In the genomic region with DNA sequence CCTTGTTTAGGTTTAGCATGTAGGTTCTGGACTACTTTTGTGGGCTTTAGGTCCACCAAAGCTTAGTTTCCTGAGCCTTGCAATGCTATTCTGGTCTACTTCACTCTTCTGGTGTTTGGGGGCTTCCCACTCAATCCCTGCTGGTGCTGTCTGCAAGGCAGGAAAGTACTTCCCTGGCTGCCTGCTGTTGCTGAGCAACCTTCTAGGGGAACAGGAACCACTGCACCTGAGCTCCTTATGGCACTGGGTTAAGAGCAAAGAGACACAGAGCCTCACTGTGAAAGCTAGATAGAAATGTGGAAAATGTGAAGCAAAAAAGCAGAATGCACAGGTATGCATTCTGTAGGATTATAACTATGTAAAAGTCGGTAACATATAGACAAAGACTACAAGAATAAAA, we compare ENCODE assay signal across 21 cellular contexts. TPM values are rescaled to one million over a fixed set of nuclear protein-coding genes. Genes with fewer than 3 reads are reported as not detected.
DNase-seq lines count a peak whose midpoint lies in the region; ATAC-seq and TF ChIP-seq lines count a peak whose summit lies in the region.
"Had no signal": no experiment of that assay in that cellular context is flagged by ENCODE, and none has a peak within 500 bp of the region (broad histone marks: within the 10 kb centered on the region; RNA-seq: fewer than 3 reads in every experiment).

No MANE protein-coding gene starts in this region.

- no peaks in the 10 kb centered on the region for H3K36me3 ChIP-seq in colonic mucosa
- H3K36me3 ChIP-seq: BLaER1 treated with 17β-estradiol and CSF1 and Interleukin-3, amounts not matched to agents 10 nM and 100 nM had no signal

- no peak overlapping the region for H3K4me3 ChIP-seq in HL-60 (replicated peaks; ENCODE audit: insufficient read depth, low read length)
- H3K4me3 ChIP-seq in colonic mucosa: no peak overlapping the region
- H3K4me3 ChIP-seq: BLaER1 treated with 17β-estradiol and CSF1 and Interleukin-3, amounts not matched to agents 10 nM and 100 nM had no signal

- no peaks in the 10 kb centered on the region for H3K4me1 Mint-ChIP-seq in activated CD8-positive, alpha-beta T cell treated with anti-CD3 and anti-CD28 coated beads, Interleukin-2, amount 10 ng/mL, durations not matched to agents 7 days and 5 days (ENCODE audit: low read depth)
- no peaks in the 10 kb centered on the region for H3K4me1 Mint-ChIP-seq in activated CD8-positive, alpha-beta T cell treated with anti-CD3 and anti-CD28 coated beads for 36 hours (ENCODE audit: low read depth)
- H3K4me1 Mint-ChIP-seq: B cell; CD4-positive, CD25-positive, alpha-beta regulatory T cell; CD8-positive, alpha-beta memory T cell; IgD-negative memory B cell had no signal

- no peak for ATAC-seq in activated CD8-positive, alpha-beta T cell treated with anti-CD3 and anti-CD28 coated beads, Interleukin-2, amount 10 ng/mL, durations not matched to agents 7 days and 5 days
- no peak for ATAC-seq in activated CD8-positive, alpha-beta T cell treated with anti-CD3 and anti-CD28 coated beads for 36 hours
- ATAC-seq in left lobe of liver: no peak
- ATAC-seq: HCT116, HepG2 had no signal

- H3K9ac ChIP-seq in colonic mucosa (ENCODE audit: low read depth in 2 of 2, low read length in 2 of 2): no peak overlapping the region
- H3K9ac ChIP-seq: BLaER1 treated with 17β-estradiol and CSF1 and Interleukin-3, amounts not matched to agents 10 nM and 100 nM had no signal

- H3K27me3 ChIP-seq in HL-60 (ENCODE audit: insufficient read depth, poor library complexity, severe bottlenecking) (peaks cover 4% of the 10 kb centered on the region), colonic mucosa (peaks cover 6% of the 10 kb centered on the region)
- H3K27me3 ChIP-seq: BLaER1 treated with 17β-estradiol and CSF1 and Interleukin-3, amounts not matched to agents 10 nM and 100 nM had no signal

- POLR2A ChIA-PET in activated CD8-positive, alpha-beta T cell treated with anti-CD3 and anti-CD28 coated beads, Interleukin-2, amount 10 ng/mL, durations not matched to agents 7 days and 5 days (lab: Charles Lee): no interaction called here
- POLR2A ChIA-PET in activated CD8-positive, alpha-beta T cell treated with anti-CD3 and anti-CD28 coated beads for 36 hours (lab: Charles Lee): interaction anchor here (0.6 kb wide), 1 partner anchor 35 kb away, joined by 3 read pairs; no protein-coding TSS in a partner anchor

- no peaks in the 10 kb centered on the region for H3K36me3 Mint-ChIP-seq in activated CD8-positive, alpha-beta T cell treated with anti-CD3 and anti-CD28 coated beads, Interleukin-2, amount 10 ng/mL, durations not matched to agents 7 days and 5 days (ENCODE audit: low read depth)
- H3K36me3 Mint-ChIP-seq in activated CD8-positive, alpha-beta T cell treated with anti-CD3 and anti-CD28 coated beads for 36 hours (ENCODE audit: low read depth): no peaks in the 10 kb centered on the region
- H3K36me3 Mint-ChIP-seq: CD4-positive, CD25-positive, alpha-beta regulatory T cell had no signal

- peaks cover 56% of the 10 kb centered on the region for H3K27me3 Mint-ChIP-seq in activated CD8-positive, alpha-beta T cell treated with anti-CD3 and anti-CD28 coated beads, Interleukin-2, amount 10 ng/mL, durations not matched to agents 7 days and 5 days (ENCODE audit: low read depth)
- H3K27me3 Mint-ChIP-seq in activated CD8-positive, alpha-beta T cell treated with anti-CD3 and anti-CD28 coated beads for 36 hours: peaks cover 39% of the 10 kb centered on the region

- H3K9me3 Mint-ChIP-seq in activated CD8-positive, alpha-beta T cell treated with anti-CD3 and anti-CD28 coated beads, Interleukin-2, amount 10 ng/mL, durations not matched to agents 7 days and 5 days (ENCODE audit: insufficient read depth): no peaks in the 10 kb centered on the region
- no peaks in the 10 kb centered on the region for H3K9me3 Mint-ChIP-seq in activated CD8-positive, alpha-beta T cell treated with anti-CD3 and anti-CD28 coated beads for 36 hours
- H3K9me3 Mint-ChIP-seq: CD8-positive, alpha-beta memory T cell; HFFc6 had no signal

- H3K4me1 ChIP-seq in colonic mucosa: no peaks in the 10 kb centered on the region
- H3K4me1 ChIP-seq: BLaER1 treated with 17β-estradiol and CSF1 and Interleukin-3, amounts not matched to agents 10 nM and 100 nM had no signal

- H3K27ac ChIP-seq in HL-60 (replicated peaks) (no peak overlapping the region), colonic mucosa (no peak overlapping the region)
- H3K27ac ChIP-seq: BLaER1 treated with 17β-estradiol and CSF1 and Interleukin-3, amounts not matched to agents 10 nM and 100 nM had no signal

- no peak for TF ChIP-seq CTCF in activated CD8-positive, alpha-beta T cell treated with anti-CD3 and anti-CD28 coated beads for 36 hours (IDR thresholded peaks at IDR 0.05)
- no peak for TF ChIP-seq CTCF in HL-60 (IDR thresholded peaks at IDR 0.05; ENCODE audit: insufficient read depth, low read length)
- TF ChIP-seq CTCF in colonic mucosa (IDR thresholded peaks at IDR 0.05): no peak

- DNase-seq in activated CD8-positive, alpha-beta T cell treated with anti-CD3 and anti-CD28 coated beads, Interleukin-2, amount 10 ng/mL, durations not matched to agents 7 days and 5 days: peak; percentile 17
- no peak for DNase-seq in activated CD8-positive, alpha-beta T cell treated with anti-CD3 and anti-CD28 coated beads for 36 hours
- DNase-seq in HL-60 (ENCODE audit: low read depth in 1 of 2, low spot score in 1 of 2) (peak; percentile 27 to 28), colonic mucosa (peak; percentile 8), left lobe of liver (ENCODE audit: low spot score) (peak; percentile 11), UCSD-AML1 (lab: John Stamatoyannopoulos, UW; ENCODE audit: unreplicated experiment) (no peak), kidney tubule cell (ENCODE audit: low spot score) (no peak)
- no peak for DNase-seq in activated CD4-positive, CD25-positive, alpha-beta regulatory T cell (lab: John Stamatoyannopoulos, UW)
- DNase-seq: 8988T; CD4-positive, CD25-positive, alpha-beta regulatory T cell; CD8-positive, alpha-beta memory T cell; COR-L47; GOT3; H7; HFFc6 had no signal

- CTCF ChIA-PET in activated CD8-positive, alpha-beta T cell treated with anti-CD3 and anti-CD28 coated beads, Interleukin-2, amount 10 ng/mL, durations not matched to agents 7 days and 5 days (lab: Charles Lee): interaction anchor here (0.5 to 1.5 kb wide), 2 partner anchors 14 to 1259 kb away, joined by 3 to 4 read pairs; no protein-coding TSS in a partner anchor
- CTCF ChIA-PET in activated CD8-positive, alpha-beta T cell treated with anti-CD3 and anti-CD28 coated beads for 36 hours (lab: Charles Lee): interaction anchor here (2.5 kb wide), 1 partner anchor 13 kb away, joined by 8 read pairs; no protein-coding TSS in a partner anchor

- H3K9me3 ChIP-seq in colonic mucosa: no peaks in the 10 kb centered on the region

- no peak overlapping the region for H3K4me3 Mint-ChIP-seq in activated CD8-positive, alpha-beta T cell treated with anti-CD3 and anti-CD28 coated beads, Interleukin-2, amount 10 ng/mL, durations not matched to agents 7 days and 5 days
- no peak overlapping the region for H3K4me3 Mint-ChIP-seq in activated CD8-positive, alpha-beta T cell treated with anti-CD3 and anti-CD28 coated beads for 36 hours
- H3K4me3 Mint-ChIP-seq: B cell; CD4-positive, CD25-positive, alpha-beta regulatory T cell; CD8-positive, alpha-beta memory T cell; HFFc6; IgD-negative memory B cell had no signal

- intact Hi-C loops in activated CD8-positive, alpha-beta T cell treated with anti-CD3 and anti-CD28 coated beads for 36 hours (cut with micrococcal nuclease): no loop called here
- intact Hi-C loops in colonic mucosa (cut with DNase I): no loop called here

- no peak overlapping the region for H3K27ac Mint-ChIP-seq in activated CD8-positive, alpha-beta T cell treated with anti-CD3 and anti-CD28 coated beads, Interleukin-2, amount 10 ng/mL, durations not matched to agents 7 days and 5 days
- no peak overlapping the region for H3K27ac Mint-ChIP-seq in activated CD8-positive, alpha-beta T cell treated with anti-CD3 and anti-CD28 coated beads for 36 hours
- H3K27ac Mint-ChIP-seq: B cell; CD4-positive, CD25-positive, alpha-beta regulatory T cell; CD8-positive, alpha-beta memory T cell; HFFc6; IgD-negative memory B cell had no signal

RNA-seq across cellular contexts. Expression of a gene that starts 17.0 kb away (rescaled TPM):
- total RNA-seq in activated CD8-positive, alpha-beta T cell treated with anti-CD3 and anti-CD28 coated beads, Interleukin-2, amount 10 ng/mL, durations not matched to agents 7 days and 5 days: not detected
- total RNA-seq in activated CD8-positive, alpha-beta T cell treated with anti-CD3 and anti-CD28 coated beads for 36 hours: not detected
- total RNA-seq in colonic mucosa (not detected), left lobe of liver (0.43 TPM)
- total RNA-seq: A673; B cell; CD4-positive, CD25-positive, alpha-beta regulatory T cell; CD8-positive, alpha-beta memory T cell; H7; HepG2; HFFc6 had no signal

RNA-seq across cellular contexts. Expression of a gene that starts 25.4 kb away (rescaled TPM):
- total RNA-seq in activated CD8-positive, alpha-beta T cell treated with anti-CD3 and anti-CD28 coated beads, Interleukin-2, amount 10 ng/mL, durations not matched to agents 7 days and 5 days: not detected
- total RNA-seq in activated CD8-positive, alpha-beta T cell treated with anti-CD3 and anti-CD28 coated beads for 36 hours: not detected
- not detected for total RNA-seq in colonic mucosa
- total RNA-seq in left lobe of liver: not detected
- total RNA-seq: B cell; CD8-positive, alpha-beta memory T cell; H7; HepG2; HFFc6 had no signal

RNA-seq across cellular contexts. Expression of a gene that starts 44.7 kb away (rescaled TPM):
- 10 to 100 TPM; 16.1 to 17.6 TPM for total RNA-seq in activated CD8-positive, alpha-beta T cell treated with anti-CD3 and anti-CD28 coated beads, Interleukin-2, amount 10 ng/mL, durations not matched to agents 7 days and 5 days
- total RNA-seq in activated CD8-positive, alpha-beta T cell treated with anti-CD3 and anti-CD28 coated beads for 36 hours: 10 to 100 TPM; 20.7 to 24.8 TPM
- total RNA-seq in colonic mucosa (10 to 100 TPM; 13.8 to 18.4 TPM), left lobe of liver (9.8 TPM)

Comparison
In these comparisons a context has a peak if more than half of its experiments do, and no peak if none do; other contexts are left out.
1. DNase-seq: peak in activated CD8-positive, alpha-beta T cell treated with anti-CD3 and anti-CD28 coated beads, Interleukin-2, amount 10 ng/mL, durations not matched to agents 7 days and 5 days (single experiment), HL-60 (2 of 2), colonic mucosa (single experiment) and left lobe of liver (single experiment); none in activated CD8-positive, alpha-beta T cell treated with anti-CD3 and anti-CD28 coated beads for 36 hours (single experiment), UCSD-AML1 (single experiment), kidney tubule cell (single experiment) and activated CD4-positive, CD25-positive, alpha-beta regulatory T cell (0 of 4).